Comparison of ENCODE assay signal across 25 cellular contexts in genomic region chr2:182792441-182792840, GRCh38.
"Had no signal": no experiment of that assay in that cellular context is flagged by ENCODE, and none has a peak within 500 bp of the region (broad histone marks: within the 10 kb centered on the region; RNA-seq: fewer than 3 reads in every experiment).

No MANE protein-coding gene starts in this region.

- H3K4me1 ChIP-seq: prostate gland, stomach, upper lobe of right lung had no signal

- H3K27ac ChIP-seq: hepatocyte, neutrophil, ovary, prostate gland, stomach, upper lobe of right lung had no signal

- H3K4me3 ChIP-seq: hepatocyte, ovary, prostate gland, stomach, tibial artery, upper lobe of right lung had no signal

- DNase-seq: activated CD4-positive, alpha-beta T cell treated with anti-CD3 and anti-CD28 coated beads for 4 hours; activated CD4-positive, alpha-beta T cell treated with anti-CD3 and anti-CD28 coated beads, Interleukin-2, amount 50 U/mL, for 48 hours; activated CD8-positive, alpha-beta memory T cell treated with anti-CD3 and anti-CD28 coated beads for 24 hours; activated effector memory CD4-positive, alpha-beta T cell treated with anti-CD3 and anti-CD28 coated beads, Interleukin-2, amount 50 U/mL, for 16 hours; activated naive CD4-positive, alpha-beta T cell treated with anti-CD3 and anti-CD28 coated beads for 36 hours; activated T-cell treated with anti-CD3 and anti-CD28 coated beads, Interleukin-2, amount 50 U/mL, for 1 hour; amniotic stem cell; effector CD4-positive, alpha-beta T cell; glutamatergic neuron; left colon; naive B cell; nephron progenitor cell; ovary; stimulated activated CD4-positive, alpha-beta T cell treated with anti-CD3 and anti-CD28 coated beads, Interleukin-15, amount 100 ng/mL, for 24 hours; stimulated activated CD4-positive, alpha-beta T cell treated with anti-CD3 and anti-CD28 coated beads, Interleukin-2, amount 100 ng/mL, for 24 hours; stimulated activated naive B cell treated with anti-CD40 and anti-IgM and Interleukin-4, amounts not matched to agents 10 μg/mL and 1 μg/mL and 100 μg/mL, for 72 hours; stomach; T-helper 17 cell; tibial artery; upper lobe of right lung had no signal

- ATAC-seq: left colon; stimulated activated naive B cell treated with anti-CD40 and anti-IgM and Interleukin-4, amounts not matched to agents 10 μg/mL and 1 μg/mL and 100 μg/mL, for 72 hours; T-helper 17 cell; upper lobe of right lung had no signal

- H3K36me3 ChIP-seq: neutrophil, ovary, prostate gland, stomach, tibial artery, upper lobe of right lung had no signal

- H3K27me3 ChIP-seq: hepatocyte, ovary, stomach, tibial artery, upper lobe of right lung had no signal

- FAIRE-seq: frontal cortex, keratinocyte had no signal

- H3K9me3 ChIP-seq: neutrophil, ovary, prostate gland, stomach, tibial artery, upper lobe of right lung had no signal
